ENCODE assay signal across 12 cellular contexts in the genomic region with DNA sequence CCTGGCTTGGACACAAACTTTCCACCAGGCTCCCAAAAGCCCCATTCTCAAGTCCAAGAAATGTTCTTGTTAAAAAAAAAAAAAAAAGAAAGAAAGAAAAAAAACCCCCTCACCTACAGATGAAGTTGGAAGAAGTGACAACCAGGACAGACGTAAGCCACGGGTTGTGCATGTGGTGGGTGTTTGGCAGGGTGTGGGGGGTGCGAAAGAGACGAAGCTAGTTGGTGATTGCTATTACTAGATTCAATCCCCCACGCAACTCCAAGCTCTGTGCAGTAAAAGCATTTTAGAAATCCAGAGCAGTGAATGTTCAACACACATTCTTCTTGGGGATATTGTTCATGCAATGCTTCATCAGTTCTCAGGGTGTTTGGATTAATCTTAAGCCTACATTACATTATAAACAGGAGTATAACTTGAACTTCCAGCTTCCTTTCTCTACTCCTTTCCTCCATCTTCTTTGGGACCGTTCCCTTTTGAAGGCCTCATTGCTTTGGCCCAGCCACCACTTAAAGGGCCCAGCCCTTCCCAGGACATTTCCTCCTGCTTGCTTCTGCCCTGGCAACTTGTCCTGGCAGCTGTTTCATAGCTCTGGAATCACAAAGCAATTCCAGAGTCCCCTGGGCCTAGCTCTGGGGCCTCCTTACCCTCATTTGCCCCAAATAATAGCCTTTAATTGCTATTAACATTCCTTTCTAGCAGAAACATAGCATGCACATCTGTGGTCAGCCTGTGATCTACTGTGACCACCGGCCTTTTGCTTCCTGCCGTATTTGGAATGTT. TPM values are rescaled to one million over a fixed set of nuclear protein-coding genes. Genes with fewer than 3 reads are reported as not detected.
DNase-seq lines count a peak whose midpoint lies in the region; ATAC-seq and TF ChIP-seq lines count a peak whose summit lies in the region.
"Had no signal": no experiment of that assay in that cellular context is flagged by ENCODE, and none has a peak within 500 bp of the region (broad histone marks: within the 10 kb centered on the region; RNA-seq: fewer than 3 reads in every experiment).

No MANE protein-coding gene starts in this region.

- H3K9me3 ChIP-seq in breast epithelium (no peaks in the 10 kb centered on the region), mammary epithelial cell (replicated peaks; ENCODE audit: insufficient read depth, low read length) (no peaks in the 10 kb centered on the region), neural cell (ENCODE audit: low read length) (peaks cover 8% of the 10 kb centered on the region)

- H3K4me3 Mint-ChIP-seq in activated naive CD4-positive, alpha-beta T cell treated with anti-CD3 and anti-CD28 coated beads for 36 hours, result no peak overlapping the region
- H3K4me3 Mint-ChIP-seq: stimulated activated naive CD8-positive, alpha-beta T cell treated with anti-CD3 and anti-CD28 coated beads, Interleukin-15, Interleukin-2, amounts not matched to agents 100 ng/mL and 50 ng/mL, for 24 hours had no signal

- H3K36me3 ChIP-seq in breast epithelium (no peaks in the 10 kb centered on the region), mammary epithelial cell (ENCODE audit: insufficient read depth, low read length) (no peaks in the 10 kb centered on the region), neural cell (ENCODE audit: insufficient read depth, low read length) (peaks cover 17% of the 10 kb centered on the region)

- H3K4me2 ChIP-seq in mammary epithelial cell (ENCODE audit: insufficient read depth, low read depth, low read length), result no peak overlapping the region
- peak overlapping the region; percentile 75 for H3K4me2 ChIP-seq in neural cell (ENCODE audit: low read length)

- H3K27me3 ChIP-seq in breast epithelium, result no peaks in the 10 kb centered on the region
- no peaks in the 10 kb centered on the region for H3K27me3 ChIP-seq in mammary epithelial cell (ENCODE audit: insufficient read depth, low read length)
- no peaks in the 10 kb centered on the region for H3K27me3 ChIP-seq in neural cell (ENCODE audit: insufficient read depth, low read depth, low read length)

- no peaks in the 10 kb centered on the region for H3K4me1 Mint-ChIP-seq in activated naive CD4-positive, alpha-beta T cell treated with anti-CD3 and anti-CD28 coated beads for 36 hours (ENCODE audit: low read depth)

- no peak for TF ChIP-seq CTCF in breast epithelium (IDR thresholded peaks at IDR 0.05)
- no peak for TF ChIP-seq CTCF in mammary epithelial cell (conservative IDR thresholded peaks at IDR 0.05 in 1 of 2, IDR thresholded peaks at IDR 0.05 in 1 of 2; ENCODE audit: extremely low read depth in 1 of 2, insufficient read depth in 1 of 2, low read depth in 1 of 2, low read length in 2 of 2)
- no peak for TF ChIP-seq CTCF in neural cell (IDR thresholded peaks at IDR 0.05; ENCODE audit: poor library complexity, severe bottlenecking)

- H3K27me3 Mint-ChIP-seq in activated naive CD4-positive, alpha-beta T cell treated with anti-CD3 and anti-CD28 coated beads for 36 hours (ENCODE audit: low read depth), result no peaks in the 10 kb centered on the region

- dilution Hi-C loops in mammary epithelial cell (cut with HindIII; ENCODE audit: low sequenced_read_pairs), result no loop called here

- H3K27ac Mint-ChIP-seq in activated naive CD4-positive, alpha-beta T cell treated with anti-CD3 and anti-CD28 coated beads for 36 hours, result no peak overlapping the region
- H3K27ac Mint-ChIP-seq: stimulated activated naive CD8-positive, alpha-beta T cell treated with anti-CD3 and anti-CD28 coated beads, Interleukin-15, Interleukin-2, amounts not matched to agents 100 ng/mL and 50 ng/mL, for 24 hours had no signal

- no peaks in the 10 kb centered on the region for H3K9me3 Mint-ChIP-seq in activated naive CD4-positive, alpha-beta T cell treated with anti-CD3 and anti-CD28 coated beads for 36 hours
- H3K9me3 Mint-ChIP-seq: stimulated activated naive CD8-positive, alpha-beta T cell treated with anti-CD3 and anti-CD28 coated beads, Interleukin-15, Interleukin-2, amounts not matched to agents 100 ng/mL and 50 ng/mL, for 24 hours had no signal

- H3K79me2 ChIP-seq in mammary epithelial cell (ENCODE audit: insufficient read depth, low read length) (peaks cover 32% of the 10 kb centered on the region), neural cell (replicated peaks; ENCODE audit: insufficient read depth, low read length) (peaks cover 75% of the 10 kb centered on the region)

- ATAC-seq in HG02571 (IDR thresholded peaks at IDR 0.05; ENCODE audit: unreplicated experiment) (no peak), HG02588 (IDR thresholded peaks at IDR 0.05; ENCODE audit: unreplicated experiment) (no peak)

- intact Hi-C loops in breast epithelium (cut with DNase I; ENCODE audit: low total_unique reads) (no loop called here), mammary epithelial cell (cut with micrococcal nuclease) (no loop called here)
- intact Hi-C loops in activated naive CD4-positive, alpha-beta T cell treated with anti-CD3 and anti-CD28 coated beads for 36 hours (cut with micrococcal nuclease), result no loop called here

- WGBS in mammary epithelial cell (ENCODE audit: low coverage, missing lambda C conversion rate), result 51% methylated on average over 7 of the region's 8 CpGs

- peaks cover 15% of the 10 kb centered on the region for H3F3A ChIP-seq in neural cell (ENCODE audit: insufficient read depth, low read length, poor library complexity, severe bottlenecking)

- no peak overlapping the region for H3K4me3 ChIP-seq in breast epithelium
- H3K4me3 ChIP-seq in mammary epithelial cell (replicated peaks in 1 of 3; ENCODE audit: insufficient read depth in 1 of 3, low read depth in 2 of 3, low read length in 3 of 3), result no peak overlapping the region
- peak overlapping the region; percentile 71 for H3K4me3 ChIP-seq in neural cell (ENCODE audit: low read length)

- H2AFZ ChIP-seq in mammary epithelial cell (ENCODE audit: low read depth, low read length) (no peak overlapping the region), neural cell (ENCODE audit: low read depth, low read length) (no peak overlapping the region)

- in situ Hi-C loops in mammary epithelial cell (cut with MboI; ENCODE audit: low sequenced_read_pairs in 2 of 2), result no loop called here

- CTCF ChIA-PET in mammary epithelial cell (lab: Charles Lee; ENCODE audit: low non-redundant PET), result no interaction called here
- CTCF ChIA-PET in activated naive CD4-positive, alpha-beta T cell treated with anti-CD3 and anti-CD28 coated beads for 36 hours (lab: Charles Lee), result interaction anchor here (0.6 kb wide), 1 partner anchor 385 kb away, joined by 8 read pairs; no protein-coding TSS in a partner anchor

- TF ChIP-seq POLR2A in breast epithelium (IDR thresholded peaks at IDR 0.05), result no peak

- H3K9me2 ChIP-seq in neural cell (ENCODE audit: insufficient read depth, low read length), result no peaks in the 10 kb centered on the region

- no peak for TF ChIP-seq EP300 in neural cell (conservative IDR thresholded peaks at IDR 0.05; ENCODE audit: poor library complexity, severe bottlenecking)

- H4K20me1 ChIP-seq in mammary epithelial cell (ENCODE audit: insufficient read depth, low read length) (no peaks in the 10 kb centered on the region), neural cell (ENCODE audit: insufficient read depth) (no peaks in the 10 kb centered on the region)

- TF ChIP-seq RAD21 in neural cell (conservative IDR thresholded peaks at IDR 0.05), result no peak

- BruUV-seq in mammary epithelial cell (replicated peaks; lab: Mats Ljungman, UMichigan), result no TSS peak

- H3K36me3 Mint-ChIP-seq in activated naive CD4-positive, alpha-beta T cell treated with anti-CD3 and anti-CD28 coated beads for 36 hours (ENCODE audit: low read depth), result no peaks in the 10 kb centered on the region

- peak overlapping the region; percentile 7 to 67 for H3K27ac ChIP-seq in breast epithelium
- H3K27ac ChIP-seq in mammary epithelial cell (ENCODE audit: insufficient read depth, low read depth, low read length), result no peak overlapping the region
- peak overlapping the region; percentile 18 for H3K27ac ChIP-seq in neural cell (ENCODE audit: low read length)
- H3K27ac ChIP-seq: 22Rv1 had no signal

- DNase-seq in breast epithelium (ENCODE audit: low spot score in 2 of 2) (no peak), mammary epithelial cell (no peak), fibroblast of peridontal ligament (ENCODE audit: extremely low read depth) (peak; percentile 96)
- DNase-seq in stimulated activated naive CD4-positive, alpha-beta T cell (lab: John Stamatoyannopoulos, UW), result no peak
- no peak for DNase-seq in activated naive CD4-positive, alpha-beta T cell treated with anti-CD3 and anti-CD28 coated beads for 36 hours
- DNase-seq: activated gamma-delta T cell treated with Interleukin-2 at 50 U/mL for 16 hours, NCI-H2029 had no signal

- H3K9ac ChIP-seq in mammary epithelial cell (ENCODE audit: insufficient read depth, low read length) (no peak overlapping the region), neural cell (ENCODE audit: low read length) (peak overlapping the region; percentile 18)

- H3K4me1 ChIP-seq in breast epithelium, result no peaks in the 10 kb centered on the region
- H3K4me1 ChIP-seq in mammary epithelial cell (ENCODE audit: insufficient read depth, low read length), result peaks cover 17% of the 10 kb centered on the region

TF ChIP-seq in neural cell, 6 proteins besides CTCF, POLR2A, EP300 and RAD21 (continues in another document):
- TF ChIP-seq SMC3 (conservative IDR thresholded peaks at IDR 0.05; ENCODE audit: poor library complexity), result no peak

RNA-seq across cellular contexts. Expression of a gene that starts 41.7 kb away (rescaled TPM):
- total RNA-seq in breast epithelium (100 to 1,000 TPM; 103 to 214 (median 134) TPM), mammary epithelial cell (100 to 1,000 TPM; 136 to 140 TPM)
- polyA plus RNA-seq in mammary epithelial cell (106 TPM), neural cell (171 and 179 TPM in 2 replicates)
- polyA minus RNA-seq in mammary epithelial cell (144 TPM), neural cell (154 and 155 TPM in 2 replicates)
- total RNA-seq in activated naive CD4-positive, alpha-beta T cell treated with anti-CD3 and anti-CD28 coated beads for 36 hours, result 10 to 100 TPM; 15.6 to 15.9 TPM

Comparison
In these comparisons a context has a peak if more than half of its experiments do, and no peak if none do; other contexts are left out.
1. RNA of a gene that starts 41.7 kb away (total RNA-seq): 136 to 140 TPM in mammary epithelial cell and 103 to 214 TPM in breast epithelium; 15.6 to 15.9 TPM in activated naive CD4-positive, alpha-beta T cell treated with anti-CD3 and anti-CD28 coated beads for 36 hours; every median in the first group is over 4 times any median in the second.